21 cellular contexts compared by ENCODE assay signal in the genomic region with DNA sequence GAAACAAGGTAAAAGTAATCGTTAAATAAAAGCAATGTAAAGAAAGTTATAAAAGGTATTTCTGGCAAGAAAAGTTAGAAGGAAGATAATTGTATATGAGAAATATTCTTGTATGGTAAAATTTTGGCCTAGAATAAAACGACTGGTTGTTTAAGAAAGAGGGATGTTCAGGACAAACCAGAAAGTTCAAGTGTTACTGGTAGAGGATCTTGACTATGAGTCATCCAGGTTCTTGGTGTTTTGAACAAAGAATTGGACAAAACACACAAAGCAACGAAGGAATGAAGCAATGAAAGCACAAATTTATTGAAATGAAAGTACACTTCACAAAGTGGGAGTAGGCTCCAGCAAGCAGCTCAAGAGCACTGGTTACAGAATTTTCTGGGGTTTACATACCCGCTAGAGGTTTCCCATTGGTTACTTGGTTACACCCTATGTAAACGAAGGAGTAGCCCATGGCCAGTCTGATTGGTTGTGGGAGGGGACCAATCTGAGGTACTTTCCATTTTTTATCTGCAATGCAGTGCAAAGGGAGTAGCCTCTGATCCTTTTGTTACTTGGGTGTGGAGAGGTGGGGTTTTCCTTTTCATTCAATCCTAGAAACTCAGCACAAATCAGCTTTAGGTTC.
"Had no signal": no experiment of that assay in that cellular context is flagged by ENCODE, and none has a peak within 500 bp of the region (broad histone marks: within the 10 kb centered on the region; RNA-seq: fewer than 3 reads in every experiment).

No MANE protein-coding gene starts in this region.

- H3K27me3 Mint-ChIP-seq: activated CD4-positive, alpha-beta memory T cell treated with anti-CD3 and anti-CD28 coated beads, Interleukin-2, amount 10 ng/mL, durations not matched to agents 7 days and 5 days; activated naive CD8-positive, alpha-beta T cell treated with anti-CD3 and anti-CD28 coated beads, Interleukin-2, amount 50 U/mL, for 24 hours; activated T-cell treated with anti-CD3 and anti-CD28 coated beads, Interleukin-2, amount 50 U/mL, for 24 hours; stimulated activated memory B cell treated with anti-CD40 and anti-IgM and Interleukin-4, amounts not matched to agents 10 μg/mL and 1 μg/mL and 100 μg/mL, for 72 hours had no signal

- FAIRE-seq: TTC549 had no signal

- H3K27ac Mint-ChIP-seq: activated CD4-positive, alpha-beta memory T cell treated with anti-CD3 and anti-CD28 coated beads, Interleukin-2, amount 10 ng/mL, durations not matched to agents 7 days and 5 days; activated naive CD4-positive, alpha-beta T cell treated with anti-CD3 and anti-CD28 coated beads for 36 hours; activated naive CD8-positive, alpha-beta T cell treated with anti-CD3 and anti-CD28 coated beads, Interleukin-2, amount 50 U/mL, for 24 hours; activated T-cell treated with anti-CD3 and anti-CD28 coated beads, Interleukin-2, amount 50 U/mL, for 24 hours; brain; stimulated activated memory B cell treated with anti-CD40 and anti-IgM and Interleukin-4, amounts not matched to agents 10 μg/mL and 1 μg/mL and 100 μg/mL, for 72 hours; T-helper 2 cell treated with Interferon-gamma antibody and Interleukin-4, amounts not matched to agents 5 μg/mL and 100 μg/mL, for 36 hours; WTC11 had no signal

- DNase-seq: activated CD4-positive, alpha-beta memory T cell treated with anti-CD3 and anti-CD28 coated beads, Interleukin-2, amount 10 ng/mL, durations not matched to agents 7 days and 5 days; activated CD4-positive, alpha-beta T cell treated with anti-CD3 and anti-CD28 coated beads for 4 hours; activated naive CD4-positive, alpha-beta T cell treated with anti-CD3 and anti-CD28 coated beads for 36 hours; activated naive CD8-positive, alpha-beta T cell treated with anti-CD3 and anti-CD28 coated beads, Interleukin-2, amount 50 U/mL, for 24 hours; activated T-cell treated with anti-CD3 and anti-CD28 coated beads, Interleukin-2, amount 50 U/mL, for 24 hours; anterior cingulate cortex; effector CD4-positive, alpha-beta T cell; hippocampal formation; islet precursor cell; occipital lobe; posterior cingulate gyrus; retina; spleen; stimulated activated CD4-positive, alpha-beta T cell treated with anti-CD3 and anti-CD28 coated beads, Interleukin-4, amount 100 ng/mL, for 4 hours; testis had no signal

- H3K4me1 Mint-ChIP-seq: activated CD4-positive, alpha-beta memory T cell treated with anti-CD3 and anti-CD28 coated beads, Interleukin-2, amount 10 ng/mL, durations not matched to agents 7 days and 5 days; activated naive CD8-positive, alpha-beta T cell treated with anti-CD3 and anti-CD28 coated beads, Interleukin-2, amount 50 U/mL, for 24 hours; brain; stimulated activated memory B cell treated with anti-CD40 and anti-IgM and Interleukin-4, amounts not matched to agents 10 μg/mL and 1 μg/mL and 100 μg/mL, for 72 hours had no signal

- ATAC-seq: activated naive CD8-positive, alpha-beta T cell treated with anti-CD3 and anti-CD28 coated beads, Interleukin-2, amount 50 U/mL, for 24 hours; foreskin keratinocyte; stimulated activated memory B cell treated with anti-CD40 and anti-IgM and Interleukin-4, amounts not matched to agents 10 μg/mL and 1 μg/mL and 100 μg/mL, for 72 hours; WTC11 had no signal

- H3K4me3 Mint-ChIP-seq: activated CD4-positive, alpha-beta memory T cell treated with anti-CD3 and anti-CD28 coated beads, Interleukin-2, amount 10 ng/mL, durations not matched to agents 7 days and 5 days; activated naive CD4-positive, alpha-beta T cell treated with anti-CD3 and anti-CD28 coated beads for 36 hours; activated naive CD8-positive, alpha-beta T cell treated with anti-CD3 and anti-CD28 coated beads, Interleukin-2, amount 50 U/mL, for 24 hours; activated T-cell treated with anti-CD3 and anti-CD28 coated beads, Interleukin-2, amount 50 U/mL, for 24 hours; brain; stimulated activated memory B cell treated with anti-CD40 and anti-IgM and Interleukin-4, amounts not matched to agents 10 μg/mL and 1 μg/mL and 100 μg/mL, for 72 hours; T-helper 2 cell treated with Interferon-gamma antibody and Interleukin-4, amounts not matched to agents 5 μg/mL and 100 μg/mL, for 36 hours; WTC11 had no signal
